In genomic region chr4:125231661-125232060, GRCh38 we compare ENCODE assay signal across 32 cellular contexts.
"Had no signal": no experiment of that assay in that cellular context is flagged by ENCODE, and none has a peak within 500 bp of the region (broad histone marks: within the 10 kb centered on the region; RNA-seq: fewer than 3 reads in every experiment).

No MANE protein-coding gene starts in this region.

- DNase-seq: activated CD4-positive, alpha-beta memory T cell treated with anti-CD3 and anti-CD28 coated beads, Interleukin-2, amount 10 ng/mL, durations not matched to agents 7 days and 5 days; activated CD4-positive, alpha-beta T cell treated with anti-CD3 and anti-CD28 coated beads for 36 hours; activated CD4-positive, alpha-beta T cell treated with anti-CD3 and anti-CD28 coated beads, Interleukin-2, amount 10 ng/mL, durations not matched to agents 7 days and 5 days; activated CD4-positive, alpha-beta T cell treated with anti-CD3 and anti-CD28 coated beads, Interleukin-2, amount 50 U/mL, for 4 hours; activated CD4-positive, CD25-positive, alpha-beta regulatory T cell; activated CD4-positive, CD25-positive, alpha-beta regulatory T cell treated with anti-CD3 and anti-CD28 coated beads, Interleukin-2, amount 50 U/mL, for 72 hours; activated CD8-positive, alpha-beta memory T cell treated with anti-CD3 and anti-CD28 coated beads, Interleukin-2, amount 50 U/mL, for 48 hours; activated gamma-delta T cell; activated naive CD4-positive, alpha-beta T cell; activated naive CD4-positive, alpha-beta T cell treated with anti-CD3 and anti-CD28 coated beads, Interleukin-2, amount 10 ng/mL, durations not matched to agents 7 days and 5 days; activated naive CD8-positive, alpha-beta T cell treated with anti-CD3 and anti-CD28 coated beads, Interleukin-2, amount 10 ng/mL, durations not matched to agents 7 days and 5 days; activated T-cell treated with anti-CD3 and anti-CD28 coated beads for 4 hours; activated T-cell treated with anti-CD3 and anti-CD28 coated beads, Interleukin-2, amount 50 U/mL, for 24 hours; activated T-cell treated with anti-CD3 and anti-CD28 coated beads, Interleukin-2, amount 50 U/mL, for 72 hours; central memory CD4-positive, alpha-beta T cell; cerebellar nuclear complex; colonic mucosa; dorsolateral prefrontal cortex; effector memory CD4-positive, alpha-beta T cell; endodermal cell; glutamatergic neuron; heart left ventricle; T-helper 17 cell; T1000 had no signal

- H3K4me3 ChIP-seq: ascending aorta, breast epithelium, cardiac muscle cell, colonic mucosa, dorsolateral prefrontal cortex, heart left ventricle had no signal

- H3K4me1 ChIP-seq: ascending aorta, breast epithelium, colonic mucosa, heart left ventricle had no signal

- ATAC-seq: activated CD4-positive, alpha-beta T cell treated with anti-CD3 and anti-CD28 coated beads for 36 hours; activated naive CD4-positive, alpha-beta T cell treated with anti-CD3 and anti-CD28 coated beads, Interleukin-2, amount 50 U/mL, for 72 hours; activated T-cell treated with anti-CD3 and anti-CD28 coated beads, Interleukin-2, amount 50 U/mL, for 72 hours; esophagus mucosa; heart left ventricle; T-helper 17 cell had no signal

- H3K4me1 Mint-ChIP-seq: activated CD4-positive, alpha-beta memory T cell treated with anti-CD3 and anti-CD28 coated beads, Interleukin-2, amount 10 ng/mL, durations not matched to agents 7 days and 5 days; activated CD4-positive, alpha-beta T cell treated with anti-CD3 and anti-CD28 coated beads for 36 hours; activated CD4-positive, alpha-beta T cell treated with anti-CD3 and anti-CD28 coated beads, Interleukin-2, amount 10 ng/mL, durations not matched to agents 7 days and 5 days; activated naive CD4-positive, alpha-beta T cell treated with anti-CD3 and anti-CD28 coated beads, Interleukin-2, amount 10 ng/mL, durations not matched to agents 7 days and 5 days; activated naive CD8-positive, alpha-beta T cell treated with anti-CD3 and anti-CD28 coated beads, Interleukin-2, amount 10 ng/mL, durations not matched to agents 7 days and 5 days; T-helper 17 cell had no signal

- FAIRE-seq: frontal cortex had no signal

- H3K36me3 ChIP-seq: ascending aorta, breast epithelium, cardiac muscle cell, colonic mucosa, heart left ventricle had no signal

- H3K36me3 Mint-ChIP-seq: activated naive CD4-positive, alpha-beta T cell treated with anti-CD3 and anti-CD28 coated beads, Interleukin-2, amount 10 ng/mL, durations not matched to agents 7 days and 5 days; activated naive CD4-positive, alpha-beta T cell treated with anti-CD3 and anti-CD28 coated beads, Interleukin-2, amount 50 U/mL, for 72 hours; activated naive CD8-positive, alpha-beta T cell treated with anti-CD3 and anti-CD28 coated beads, Interleukin-2, amount 10 ng/mL, durations not matched to agents 7 days and 5 days; brain had no signal

- H3K27me3 Mint-ChIP-seq: activated CD4-positive, alpha-beta memory T cell treated with anti-CD3 and anti-CD28 coated beads, Interleukin-2, amount 10 ng/mL, durations not matched to agents 7 days and 5 days; activated CD4-positive, alpha-beta T cell treated with anti-CD3 and anti-CD28 coated beads for 36 hours; activated CD4-positive, alpha-beta T cell treated with anti-CD3 and anti-CD28 coated beads, Interleukin-2, amount 10 ng/mL, durations not matched to agents 7 days and 5 days; activated naive CD4-positive, alpha-beta T cell treated with anti-CD3 and anti-CD28 coated beads, Interleukin-2, amount 10 ng/mL, durations not matched to agents 7 days and 5 days; activated naive CD8-positive, alpha-beta T cell treated with anti-CD3 and anti-CD28 coated beads, Interleukin-2, amount 10 ng/mL, durations not matched to agents 7 days and 5 days; activated T-cell treated with anti-CD3 and anti-CD28 coated beads, Interleukin-2, amount 50 U/mL, for 24 hours; brain; T-helper 17 cell had no signal

- H3K9me3 Mint-ChIP-seq: activated naive CD4-positive, alpha-beta T cell treated with anti-CD3 and anti-CD28 coated beads, Interleukin-2, amount 10 ng/mL, durations not matched to agents 7 days and 5 days; activated naive CD8-positive, alpha-beta T cell treated with anti-CD3 and anti-CD28 coated beads, Interleukin-2, amount 10 ng/mL, durations not matched to agents 7 days and 5 days; T-helper 2 cell treated with Interferon-gamma antibody and Interleukin-4, amounts not matched to agents 5 μg/mL and 100 μg/mL, for 36 hours had no signal

- H3K27ac Mint-ChIP-seq: activated CD4-positive, alpha-beta memory T cell treated with anti-CD3 and anti-CD28 coated beads, Interleukin-2, amount 10 ng/mL, durations not matched to agents 7 days and 5 days; activated CD4-positive, alpha-beta T cell treated with anti-CD3 and anti-CD28 coated beads for 36 hours; activated naive CD4-positive, alpha-beta T cell treated with anti-CD3 and anti-CD28 coated beads, Interleukin-2, amount 10 ng/mL, durations not matched to agents 7 days and 5 days; activated naive CD4-positive, alpha-beta T cell treated with anti-CD3 and anti-CD28 coated beads, Interleukin-2, amount 50 U/mL, for 72 hours; activated naive CD8-positive, alpha-beta T cell treated with anti-CD3 and anti-CD28 coated beads, Interleukin-2, amount 10 ng/mL, durations not matched to agents 7 days and 5 days; activated T-cell treated with anti-CD3 and anti-CD28 coated beads, Interleukin-2, amount 50 U/mL, for 24 hours; activated T-cell treated with anti-CD3 and anti-CD28 coated beads, Interleukin-2, amount 50 U/mL, for 72 hours; brain; endodermal cell; T-helper 17 cell; T-helper 2 cell treated with Interferon-gamma antibody and Interleukin-4, amounts not matched to agents 5 μg/mL and 100 μg/mL, for 36 hours had no signal

- H3K4me3 Mint-ChIP-seq: activated CD4-positive, alpha-beta memory T cell treated with anti-CD3 and anti-CD28 coated beads, Interleukin-2, amount 10 ng/mL, durations not matched to agents 7 days and 5 days; activated CD4-positive, alpha-beta T cell treated with anti-CD3 and anti-CD28 coated beads for 36 hours; activated CD4-positive, alpha-beta T cell treated with anti-CD3 and anti-CD28 coated beads, Interleukin-2, amount 10 ng/mL, durations not matched to agents 7 days and 5 days; activated naive CD4-positive, alpha-beta T cell treated with anti-CD3 and anti-CD28 coated beads, Interleukin-2, amount 10 ng/mL, durations not matched to agents 7 days and 5 days; activated naive CD8-positive, alpha-beta T cell treated with anti-CD3 and anti-CD28 coated beads, Interleukin-2, amount 10 ng/mL, durations not matched to agents 7 days and 5 days; activated T-cell treated with anti-CD3 and anti-CD28 coated beads, Interleukin-2, amount 50 U/mL, for 24 hours; activated T-cell treated with anti-CD3 and anti-CD28 coated beads, Interleukin-2, amount 50 U/mL, for 72 hours; brain; endodermal cell; T-helper 17 cell; T-helper 2 cell treated with Interferon-gamma antibody and Interleukin-4, amounts not matched to agents 5 μg/mL and 100 μg/mL, for 36 hours had no signal

- H3K9me3 ChIP-seq: ascending aorta, colonic mucosa, heart left ventricle had no signal

- H3K27me3 ChIP-seq: ascending aorta, breast epithelium, cardiac muscle cell, colonic mucosa, dorsolateral prefrontal cortex, heart left ventricle had no signal

- H3K27ac ChIP-seq: ascending aorta, breast epithelium, cardiac muscle cell, colonic mucosa, dorsolateral prefrontal cortex, heart left ventricle had no signal
